Comparison of ENCODE assay signal across 8 cellular contexts in genomic region chr14:50311337-50311973, GRCh38. TPM values are rescaled to one million over a fixed set of nuclear protein-coding genes. Genes with fewer than 3 reads are reported as not detected.
DNase-seq lines count a peak whose midpoint lies in the region; ATAC-seq lines count a peak whose summit lies in the region.

No MANE protein-coding gene starts in this region.

- H3K9me3 ChIP-seq in adipocyte (ENCODE audit: control insufficient read depth, low read length): no peaks in the 10 kb centered on the region

- peaks cover 36% of the 10 kb centered on the region for H3K4me1 Mint-ChIP-seq in activated CD4-positive, alpha-beta T cell treated with anti-CD3 and anti-CD28 coated beads for 36 hours

- H3K27me3 Mint-ChIP-seq in activated CD4-positive, alpha-beta T cell treated with anti-CD3 and anti-CD28 coated beads for 36 hours: no peaks in the 10 kb centered on the region

- intact Hi-C loops in activated CD4-positive, alpha-beta T cell treated with anti-CD3 and anti-CD28 coated beads for 36 hours (cut with DNase I, micrococcal nuclease): loop anchor here in 1 of 2 experiments (5.0 kb wide), 1 partner anchor 1536 kb away; no protein-coding TSS in a partner anchor

- no peak for ATAC-seq in activated CD4-positive, alpha-beta T cell treated with anti-CD3 and anti-CD28 coated beads for 36 hours

- no peaks in the 10 kb centered on the region for H3K27me3 ChIP-seq in adipocyte (replicated peaks; ENCODE audit: control insufficient read depth, insufficient read depth, low read length)
- H3K27me3 ChIP-seq in layer of hippocampus (ENCODE audit: control insufficient read depth, insufficient read depth, low read length): no peaks in the 10 kb centered on the region

- H3K36me3 ChIP-seq in adipocyte (ENCODE audit: control insufficient read depth, insufficient read depth, low read length, severe bottlenecking): no peaks in the 10 kb centered on the region

- peak overlapping the region; percentile 84 for H3K9ac ChIP-seq in adipocyte (ENCODE audit: low read length)

- H3K27ac ChIP-seq in layer of hippocampus (ENCODE audit: low read depth, low read length): peak overlapping the region; percentile 96
- peak overlapping the region; percentile 75 for H3K27ac ChIP-seq in temporal lobe (ENCODE audit: low read depth, low read length)

- peaks cover 15% of the 10 kb centered on the region for H3K4me1 ChIP-seq in adipocyte (ENCODE audit: control insufficient read depth, insufficient read depth, low read length)

- no peak for DNase-seq in activated CD4-positive, alpha-beta T cell treated with anti-CD3 and anti-CD28 coated beads for 36 hours
- no peak for DNase-seq in activated CD4-positive, alpha-beta T cell treated with anti-CD3 and anti-CD28 coated beads, Interleukin-2, amount 50 U/mL, for 4 hours
- DNase-seq in Kasumi-1 (lab: John Stamatoyannopoulos, UW) (peak; percentile 56 to 58), adipocyte (ENCODE audit: low read depth) (no peak), foreskin melanocyte (no peak)
- DNase-seq in activated CD4-positive, CD25-positive, alpha-beta regulatory T cell treated with anti-CD3 and anti-CD28 coated beads, Interleukin-2, amount 50 U/mL, for 72 hours: no peak

- peaks cover 22% of the 10 kb centered on the region for H3K36me3 Mint-ChIP-seq in activated CD4-positive, alpha-beta T cell treated with anti-CD3 and anti-CD28 coated beads for 36 hours (ENCODE audit: low read depth)

- peaks cover 6% of the 10 kb centered on the region for H3K9me3 Mint-ChIP-seq in activated CD4-positive, alpha-beta T cell treated with anti-CD3 and anti-CD28 coated beads for 36 hours (ENCODE audit: low read depth)

- CTCF ChIA-PET in activated CD4-positive, alpha-beta T cell treated with anti-CD3 and anti-CD28 coated beads for 36 hours (lab: Charles Lee): interaction anchor here (0.6 to 3.3 kb wide), 8 partner anchors 9 to 449 kb away, joined by 3 to 23 read pairs (median 4); partner anchors contain the start of gene MAP4K5

- peak overlapping the region; percentile 85 for H3K4me3 Mint-ChIP-seq in activated CD4-positive, alpha-beta T cell treated with anti-CD3 and anti-CD28 coated beads for 36 hours

- POLR2A ChIA-PET in activated CD4-positive, alpha-beta T cell treated with anti-CD3 and anti-CD28 coated beads for 36 hours (lab: Charles Lee): interaction anchor here (0.6 to 1.6 kb wide), 8 partner anchors 9 to 544 kb away, joined by 3 to 10 read pairs (median 4); partner anchors contain the start of gene KLHDC2

- H3K4me3 ChIP-seq in adipocyte (ENCODE audit: low read length): peak overlapping the region; percentile 92

- peak overlapping the region; percentile 66 for H3K27ac Mint-ChIP-seq in activated CD4-positive, alpha-beta T cell treated with anti-CD3 and anti-CD28 coated beads for 36 hours

RNA-seq across cellular contexts. Expression of gene L2HGDH, which starts 0.6 kb away (rescaled TPM):
- total RNA-seq in activated CD4-positive, alpha-beta T cell treated with anti-CD3 and anti-CD28 coated beads for 36 hours: 10 to 100 TPM; 12.8 to 19.0 TPM
- total RNA-seq in temporal lobe: 14.3 TPM

RNA-seq across cellular contexts. Expression of gene DMAC2L, which starts 0.7 kb away (rescaled TPM):
- total RNA-seq in activated CD4-positive, alpha-beta T cell treated with anti-CD3 and anti-CD28 coated beads for 36 hours: 10 to 100 TPM in 1 of 2 experiments, 1 to 10 TPM in 1; 7.4 to 12.6 TPM
- total RNA-seq in temporal lobe: 7.6 TPM

Comparison
In these comparisons a context has a peak if more than half of its experiments do, and no peak if none do; other contexts are left out.
1. DNase-seq: peak in Kasumi-1 (2 of 2); none in activated CD4-positive, alpha-beta T cell treated with anti-CD3 and anti-CD28 coated beads for 36 hours (single experiment), activated CD4-positive, alpha-beta T cell treated with anti-CD3 and anti-CD28 coated beads, Interleukin-2, amount 50 U/mL, for 4 hours (0 of 2), adipocyte (single experiment), activated CD4-positive, CD25-positive, alpha-beta regulatory T cell treated with anti-CD3 and anti-CD28 coated beads, Interleukin-2, amount 50 U/mL, for 72 hours (single experiment) and foreskin melanocyte (single experiment).